Comparison of ENCODE assay signal across 1 cellular context in the genomic region with DNA sequence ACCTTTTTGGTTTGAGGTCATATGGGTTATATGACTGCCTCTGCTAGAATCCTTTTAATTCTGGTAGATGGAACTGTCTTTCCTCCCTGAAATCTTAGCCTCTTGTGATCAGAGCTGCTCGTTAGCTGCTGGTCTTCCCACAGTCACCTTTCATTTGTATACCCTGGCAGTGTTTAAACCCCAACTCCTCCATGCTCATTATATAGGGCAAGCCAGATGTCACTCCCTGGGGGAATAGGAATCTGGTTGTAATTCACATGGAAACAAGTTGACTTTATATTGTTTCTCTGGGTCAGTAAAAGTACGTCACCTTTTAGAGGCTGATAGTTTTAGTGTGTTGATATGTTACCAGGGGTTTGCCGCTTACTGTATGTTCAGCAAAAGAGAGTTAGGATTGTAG.
TF ChIP-seq lines count a peak whose summit lies in the region.

No MANE protein-coding gene starts in this region.

TF ChIP-seq in WTC11, 78 proteins besides CTCF, POLR2A, EP300 and RAD21 (continued from another document):
- TF ChIP-seq, protein P1, sequence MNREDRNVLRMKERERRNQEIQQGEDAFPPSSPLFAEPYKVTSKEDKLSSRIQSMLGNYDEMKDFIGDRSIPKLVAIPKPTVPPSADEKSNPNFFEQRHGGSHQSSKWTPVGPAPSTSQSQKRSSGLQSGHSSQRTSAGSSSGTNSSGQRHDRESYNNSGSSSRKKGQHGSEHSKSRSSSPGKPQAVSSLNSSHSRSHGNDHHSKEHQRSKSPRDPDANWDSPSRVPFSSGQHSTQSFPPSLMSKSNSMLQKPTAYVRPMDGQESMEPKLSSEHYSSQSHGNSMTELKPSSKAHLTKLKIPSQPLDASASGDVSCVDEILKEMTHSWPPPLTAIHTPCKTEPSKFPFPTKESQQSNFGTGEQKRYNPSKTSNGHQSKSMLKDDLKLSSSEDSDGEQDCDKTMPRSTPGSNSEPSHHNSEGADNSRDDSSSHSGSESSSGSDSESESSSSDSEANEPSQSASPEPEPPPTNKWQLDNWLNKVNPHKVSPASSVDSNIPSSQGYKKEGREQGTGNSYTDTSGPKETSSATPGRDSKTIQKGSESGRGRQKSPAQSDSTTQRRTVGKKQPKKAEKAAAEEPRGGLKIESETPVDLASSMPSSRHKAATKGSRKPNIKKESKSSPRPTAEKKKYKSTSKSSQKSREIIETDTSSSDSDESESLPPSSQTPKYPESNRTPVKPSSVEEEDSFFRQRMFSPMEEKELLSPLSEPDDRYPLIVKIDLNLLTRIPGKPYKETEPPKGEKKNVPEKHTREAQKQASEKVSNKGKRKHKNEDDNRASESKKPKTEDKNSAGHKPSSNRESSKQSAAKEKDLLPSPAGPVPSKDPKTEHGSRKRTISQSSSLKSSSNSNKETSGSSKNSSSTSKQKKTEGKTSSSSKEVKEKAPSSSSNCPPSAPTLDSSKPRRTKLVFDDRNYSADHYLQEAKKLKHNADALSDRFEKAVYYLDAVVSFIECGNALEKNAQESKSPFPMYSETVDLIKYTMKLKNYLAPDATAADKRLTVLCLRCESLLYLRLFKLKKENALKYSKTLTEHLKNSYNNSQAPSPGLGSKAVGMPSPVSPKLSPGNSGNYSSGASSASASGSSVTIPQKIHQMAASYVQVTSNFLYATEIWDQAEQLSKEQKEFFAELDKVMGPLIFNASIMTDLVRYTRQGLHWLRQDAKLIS (CRISPR knock-in tag; IDR thresholded peaks at IDR 0.05; ENCODE audit: borderline replicate concordance), result no peak
- TF ChIP-seq MXD4 (CRISPR knock-in tag; IDR thresholded peaks at IDR 0.05; ENCODE audit: borderline replicate concordance) (no peak), CDX4 (CRISPR knock-in tag; IDR thresholded peaks at IDR 0.05; ENCODE audit: borderline replicate concordance) (no peak), ZNF138 (CRISPR knock-in tag; conservative IDR thresholded peaks at IDR 0.05) (no peak), NFATC4 (CRISPR knock-in tag; IDR thresholded peaks at IDR 0.05) (no peak), FOXK1 (CRISPR knock-in tag; IDR thresholded peaks at IDR 0.05) (no peak), RELA (CRISPR knock-in tag; IDR thresholded peaks at IDR 0.05; ENCODE audit: borderline replicate concordance) (no peak)
